ENCODE assay signal across 2 cellular contexts in genomic region chrX:20173305-20173704, GRCh38.
A peak's percentile ranks its signal among the peaks of the same experiment; 100 is the strongest.
TF ChIP-seq lines count a peak whose summit lies in the region.

No MANE protein-coding gene starts in this region.

TF ChIP-seq in HepG2, 621 proteins besides CTCF, POLR2A, EP300 and RAD21:
- peak; percentile 96 for TF ChIP-seq RBM22 (optimal IDR thresholded peaks at IDR 0.05; ENCODE audit: low read length)
- TF ChIP-seq ZNF121 (CRISPR knock-in tag; IDR thresholded peaks at IDR 0.05), result no peak
TF ChIP-seq in HepG2: peak in this region for 1.

TF ChIP-seq in GM12891, 5 proteins besides CTCF, POLR2A, EP300 and RAD21:
- TF ChIP-seq POLR2AphosphoS5 (IDR thresholded peaks at IDR 0.05; ENCODE audit: low read depth, low read length), result no peak
- TF ChIP-seq TAF1 (IDR thresholded peaks at IDR 0.05; ENCODE audit: low read depth, low read length), result no peak
- no peak for TF ChIP-seq SPI1 (IDR thresholded peaks at IDR 0.05; ENCODE audit: low read depth, low read length)
- no peak for TF ChIP-seq POU2F2 (IDR thresholded peaks at IDR 0.05; ENCODE audit: low read depth, low read length)
- no peak for TF ChIP-seq PAX5 (IDR thresholded peaks at IDR 0.05; ENCODE audit: insufficient read depth, low read length, severe bottlenecking)
TF ChIP-seq in GM12891: peak in this region for 0.
